Comparison of ENCODE assay signal across 25 cellular contexts in the genomic region with DNA sequence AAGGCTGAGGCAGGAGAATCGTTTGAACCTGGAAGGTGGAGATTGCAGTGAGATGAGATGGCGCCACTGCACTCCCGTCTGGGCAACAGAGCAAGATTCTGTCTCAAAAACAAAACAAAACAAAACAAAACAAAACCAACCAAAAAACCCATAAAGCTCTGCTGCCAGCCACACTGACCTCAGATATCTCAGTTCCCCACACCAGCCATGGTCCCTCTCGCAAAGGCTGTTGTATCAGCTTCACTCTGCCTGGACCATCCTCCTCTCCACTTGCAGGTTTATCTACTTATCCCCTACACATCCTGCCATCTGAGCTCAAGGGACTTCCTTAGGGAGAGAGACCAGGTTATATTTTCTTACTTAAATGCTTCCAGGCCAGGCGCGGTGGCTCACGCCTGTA. TPM values are rescaled to one million over a fixed set of nuclear protein-coding genes. Genes with fewer than 3 reads are reported as not detected.
"Had no signal": no experiment of that assay in that cellular context is flagged by ENCODE, and none has a peak within 500 bp of the region (broad histone marks: within the 10 kb centered on the region; RNA-seq: fewer than 3 reads in every experiment).

No MANE protein-coding gene starts in this region.

- H3K9ac ChIP-seq: KMS-11 had no signal

- H3K9me3 Mint-ChIP-seq: activated CD4-positive, alpha-beta memory T cell treated with anti-CD3 and anti-CD28 coated beads, Interleukin-2, amount 10 ng/mL, durations not matched to agents 7 days and 5 days; activated naive CD4-positive, alpha-beta T cell treated with anti-CD3 and anti-CD28 coated beads, Interleukin-2, amount 10 ng/mL, durations not matched to agents 7 days and 5 days; activated naive CD8-positive, alpha-beta T cell treated with anti-CD3 and anti-CD28 coated beads for 36 hours; activated T-cell treated with anti-CD3 and anti-CD28 coated beads, Interleukin-2, amount 50 U/mL, for 72 hours; activated T-helper 2 cell treated with anti-CD3 and anti-CD28 coated beads, Interferon-gamma antibody, Interleukin-2, Interleukin-4, amounts not matched to agents 10 μg/mL and 5 μg/mL and 100 μg/mL, durations not matched to agents 14 hours and 24 hours and 36 hours; T-cell had no signal

- H3K9me3 ChIP-seq: MG63 had no signal

- H3K27me3 ChIP-seq: MG63 had no signal

- H3K4me3 ChIP-seq: MG63, SK-N-MC had no signal

- H3K4me3 Mint-ChIP-seq: activated CD4-positive, alpha-beta memory T cell treated with anti-CD3 and anti-CD28 coated beads, Interleukin-2, amount 10 ng/mL, durations not matched to agents 7 days and 5 days; activated CD4-positive, alpha-beta T cell treated with anti-CD3 and anti-CD28 coated beads for 36 hours; activated naive CD4-positive, alpha-beta T cell treated with anti-CD3 and anti-CD28 coated beads, Interleukin-2, amount 10 ng/mL, durations not matched to agents 7 days and 5 days; activated naive CD8-positive, alpha-beta T cell treated with anti-CD3 and anti-CD28 coated beads for 36 hours; activated T-cell treated with anti-CD3 and anti-CD28 coated beads, Interleukin-2, amount 50 U/mL, for 72 hours; T-cell had no signal

- H3K27ac Mint-ChIP-seq: activated CD4-positive, alpha-beta memory T cell treated with anti-CD3 and anti-CD28 coated beads, Interleukin-2, amount 10 ng/mL, durations not matched to agents 7 days and 5 days; activated CD4-positive, alpha-beta T cell treated with anti-CD3 and anti-CD28 coated beads for 36 hours; activated naive CD4-positive, alpha-beta T cell treated with anti-CD3 and anti-CD28 coated beads, Interleukin-2, amount 10 ng/mL, durations not matched to agents 7 days and 5 days; activated naive CD8-positive, alpha-beta T cell treated with anti-CD3 and anti-CD28 coated beads for 36 hours; activated T-cell treated with anti-CD3 and anti-CD28 coated beads, Interleukin-2, amount 50 U/mL, for 72 hours; activated T-helper 2 cell treated with anti-CD3 and anti-CD28 coated beads, Interferon-gamma antibody, Interleukin-2, Interleukin-4, amounts not matched to agents 10 μg/mL and 5 μg/mL and 100 μg/mL, durations not matched to agents 14 hours and 24 hours and 36 hours; T-cell had no signal

- H3K27me3 Mint-ChIP-seq: activated CD4-positive, alpha-beta memory T cell treated with anti-CD3 and anti-CD28 coated beads, Interleukin-2, amount 10 ng/mL, durations not matched to agents 7 days and 5 days; activated CD4-positive, alpha-beta T cell treated with anti-CD3 and anti-CD28 coated beads for 36 hours; activated naive CD8-positive, alpha-beta T cell treated with anti-CD3 and anti-CD28 coated beads for 36 hours; T-cell had no signal

- H3K36me3 Mint-ChIP-seq: activated naive CD4-positive, alpha-beta T cell treated with anti-CD3 and anti-CD28 coated beads, Interleukin-2, amount 10 ng/mL, durations not matched to agents 7 days and 5 days; activated naive CD8-positive, alpha-beta T cell treated with anti-CD3 and anti-CD28 coated beads for 36 hours; T-cell had no signal

- H3K4me2 ChIP-seq: KMS-11 had no signal

- H3K27ac ChIP-seq: KMS-11, SK-N-MC, VCaP had no signal

- ATAC-seq: activated CD4-positive, alpha-beta T cell treated with anti-CD3 and anti-CD28 coated beads for 36 hours; activated T-cell treated with anti-CD3 and anti-CD28 coated beads, Interleukin-2, amount 50 U/mL, for 72 hours; T-cell had no signal

- H3K4me1 Mint-ChIP-seq: activated naive CD4-positive, alpha-beta T cell treated with anti-CD3 and anti-CD28 coated beads, Interleukin-2, amount 10 ng/mL, durations not matched to agents 7 days and 5 days; activated naive CD8-positive, alpha-beta T cell treated with anti-CD3 and anti-CD28 coated beads for 36 hours had no signal

- DNase-seq: activated CD4-positive, alpha-beta memory T cell treated with anti-CD3 and anti-CD28 coated beads, Interleukin-2, amount 10 ng/mL, durations not matched to agents 7 days and 5 days; activated CD4-positive, alpha-beta T cell treated with anti-CD3 and anti-CD28 coated beads for 36 hours; activated CD4-positive, alpha-beta T cell treated with anti-CD3 and anti-CD28 coated beads, Interleukin-2, amount 50 U/mL, for 1 hour; activated gamma-delta T cell treated with Interleukin-2 at 50 U/mL for 16 hours; activated naive CD4-positive, alpha-beta T cell treated with anti-CD3 and anti-CD28 coated beads, Interleukin-2, amount 10 ng/mL, durations not matched to agents 7 days and 5 days; activated naive CD8-positive, alpha-beta T cell treated with anti-CD3 and anti-CD28 coated beads for 36 hours; activated T-cell treated with anti-CD3 and anti-CD28 coated beads for 4 hours; activated T-cell treated with anti-CD3 and anti-CD28 coated beads, Interleukin-2, amount 50 U/mL, for 72 hours; MG63; NCI-H1105; NCI-H1436; NCI-H187; NCI-H2081 treated with DMSO at 0.1 percent for 48 hours; NCI-H2171; NCI-H2227 treated with DMSO at 0.1 percent for 48 hours; NCI-H446 treated with DMSO at 0.1 percent for 48 hours; NCI-H524 treated with DMSO at 0.1 percent for 48 hours; NCI-H748 treated with DMSO at 0.1 percent for 48 hours; SIG-M5; T-cell had no signal

- H3K36me3 ChIP-seq: MG63 had no signal

RNA-seq across cellular contexts. Expression of a gene that starts 13.8 kb away (rescaled TPM):
- total RNA-seq: OCI-LY7 had no signal
